1 cellular context compared by ENCODE assay signal in genomic region chr9:137691648-137692357, GRCh38.
TF ChIP-seq lines count a peak whose summit lies in the region.

No MANE protein-coding gene starts in this region.

TF ChIP-seq in WTC11, 78 proteins besides CTCF, POLR2A, EP300 and RAD21 (continued from another document):
- TF ChIP-seq E2F5 (CRISPR knock-in tag; IDR thresholded peaks at IDR 0.05) (no peak), NR1H2 (CRISPR knock-in tag; IDR thresholded peaks at IDR 0.05) (no peak), RELA (CRISPR knock-in tag; IDR thresholded peaks at IDR 0.05; ENCODE audit: borderline replicate concordance) (no peak)
TF ChIP-seq in WTC11: peak in this region for 0.
